In the genomic region with DNA sequence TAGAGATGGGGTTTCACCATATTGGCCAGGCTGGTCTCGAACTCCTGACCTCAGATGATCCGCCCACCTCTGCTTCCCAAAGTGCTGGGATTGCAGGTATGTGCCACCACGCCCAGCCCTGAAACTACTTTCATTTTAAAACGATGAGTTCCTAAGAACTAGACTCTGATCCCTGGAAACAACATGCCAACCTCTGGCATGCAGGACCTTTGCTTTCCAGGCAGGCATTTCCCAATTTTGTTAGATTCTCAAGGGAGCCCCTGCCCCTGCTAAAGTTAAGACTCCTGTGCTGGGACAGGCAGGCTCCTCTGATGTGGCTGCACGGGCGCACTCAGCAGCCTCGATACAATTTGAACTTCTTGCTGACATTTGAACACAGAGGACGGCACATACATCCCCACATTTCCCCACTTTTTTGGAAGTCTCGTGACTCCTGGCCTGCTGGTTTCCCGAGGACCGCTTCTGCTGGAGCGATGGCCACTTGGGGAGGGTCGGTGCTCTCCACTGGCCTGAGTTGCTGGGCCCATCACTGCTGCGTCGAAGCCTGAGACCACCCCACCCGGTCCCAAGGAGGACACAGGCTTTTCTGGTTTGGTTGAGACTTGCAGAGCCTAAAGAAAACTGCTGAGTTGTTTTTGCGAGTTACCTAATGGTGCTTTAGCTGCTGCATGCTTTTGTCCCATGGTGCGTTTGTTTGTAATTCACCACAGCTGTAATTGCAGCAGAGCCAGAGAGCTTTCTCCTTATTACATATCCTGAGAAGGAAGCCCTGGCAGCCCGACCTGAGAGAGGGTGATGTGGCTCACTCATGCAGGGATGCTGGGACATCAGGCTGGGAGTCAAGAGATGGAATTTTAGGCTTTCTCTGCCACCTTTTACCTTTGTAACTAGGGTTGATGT, we compare ENCODE assay signal across 16 cellular contexts. TPM values are rescaled to one million over a fixed set of nuclear protein-coding genes. Genes with fewer than 3 reads are reported as not detected.
DNase-seq lines count a peak whose midpoint lies in the region; ATAC-seq and TF ChIP-seq lines count a peak whose summit lies in the region.
"Had no signal": no experiment of that assay in that cellular context is flagged by ENCODE, and none has a peak within 500 bp of the region (broad histone marks: within the 10 kb centered on the region; RNA-seq: fewer than 3 reads in every experiment).

No MANE protein-coding gene starts in this region.

- peaks cover 0 to 18% (median 3%) of the 10 kb centered on the region in 3 experiments; a peak in 6 of 7 replicates for H3K36me3 Mint-ChIP-seq in H9 (ENCODE audit: insufficient read depth in 1 of 3, low read depth in 3 of 3)
- H3K36me3 Mint-ChIP-seq in nephron progenitor cell (ENCODE audit: low read depth), result peaks cover 48% of the 10 kb centered on the region

- H3K4me3 ChIP-seq in AG09309 (ENCODE audit: control insufficient read depth, low read depth, low read length) (no peak overlapping the region), fibroblast of mammary gland (ENCODE audit: control insufficient read depth, low read depth, low read length) (no peak overlapping the region), body of pancreas (no peak overlapping the region)
- H3K4me3 ChIP-seq: cardiac muscle cell had no signal

- no peak overlapping the region for H3K4me2 ChIP-seq in H9 (ENCODE audit: insufficient read depth, insufficient read length, low read length)

- no peak overlapping the region for H4K5ac ChIP-seq in H9 (ENCODE audit: insufficient read length, low read depth, low read length)

- H2BK120ac ChIP-seq in H9 (ENCODE audit: low read depth, low read length, poor library complexity, severe bottlenecking), result no peak overlapping the region

- H2AFZ ChIP-seq in H9 (ENCODE audit: low read length), result no peak overlapping the region

- H3K79me2 ChIP-seq in H9 (ENCODE audit: insufficient read depth, low read length), result peaks cover 15% of the 10 kb centered on the region; the same call in 1 of the 2 replicates

- H3K4me3 Mint-ChIP-seq in H9 (peak overlapping the region in 1 of 2 experiments; percentile 3; a peak in 1 of 5 replicates), nephron progenitor cell (no peak overlapping the region)
- H3K4me3 Mint-ChIP-seq: activated naive CD4-positive, alpha-beta T cell treated with anti-CD3 and anti-CD28 coated beads, Interleukin-2, amount 50 U/mL, for 24 hours; naive thymus-derived CD8-positive, alpha-beta T cell; stimulated activated memory B cell treated with anti-CD40 and anti-IgM and Interleukin-4, amounts not matched to agents 10 μg/mL and 1 μg/mL and 100 μg/mL, for 72 hours had no signal

- H3K79me1 ChIP-seq in H9 (ENCODE audit: insufficient read depth, low read depth, low read length, poor library complexity, severe bottlenecking), result peaks cover 3% of the 10 kb centered on the region

- H3K9me3 ChIP-seq in H9 (ENCODE audit: control insufficient read depth, low read depth, low read length) (no peaks in the 10 kb centered on the region), body of pancreas (no peaks in the 10 kb centered on the region)

- no peak overlapping the region for H2BK20ac ChIP-seq in H9 (ENCODE audit: low read depth, low read length, poor library complexity, severe bottlenecking)

- H3K4ac ChIP-seq in H9 (ENCODE audit: low read depth, low read length), result no peak overlapping the region

- no peak overlapping the region for H2AK5ac ChIP-seq in H9 (ENCODE audit: insufficient read length, low read length)

- no peak overlapping the region for H2BK12ac ChIP-seq in H9 (ENCODE audit: insufficient read length, low read depth, low read length)

- DNase-seq in AG09309 (ENCODE audit: low read depth), result peak; percentile 49
- DNase-seq in H9, result peak; percentile 24
- peak; percentile 60 for DNase-seq in fibroblast of mammary gland (ENCODE audit: low read depth)
- DNase-seq in nephron progenitor cell, result no peak
- DNase-seq in GM13977 (ENCODE audit: low spot score), result no peak
- DNase-seq in body of pancreas, result no peak
- no peak for DNase-seq in activated CD4-positive, alpha-beta T cell treated with anti-CD3 and anti-CD28 coated beads for 4 hours
- no peak for DNase-seq in NCI-H345 treated with DMSO at 0.1 percent for 48 hours (lab: John Stamatoyannopoulos, UW; ENCODE audit: unreplicated experiment)
- DNase-seq: NCI-H1092, NCI-H226, WERI-Rb-1 had no signal

- no peak overlapping the region for H3K27ac ChIP-seq in H9 (ENCODE audit: insufficient read length, low read depth, low read length)
- no peak overlapping the region for H3K27ac ChIP-seq in body of pancreas
- H3K27ac ChIP-seq: cardiac muscle cell, WERI-Rb-1 had no signal

- H3K4me1 ChIP-seq in H9 (ENCODE audit: insufficient read depth, low read length) (peaks cover 3% of the 10 kb centered on the region), body of pancreas (peaks cover 16% of the 10 kb centered on the region)

- H3K27ac Mint-ChIP-seq in H9 (peak overlapping the region; percentile 82 to 96 (median 89); a peak in 6 of 7 replicates), nephron progenitor cell (peak overlapping the region; percentile 19)
- H3K27ac Mint-ChIP-seq: activated naive CD4-positive, alpha-beta T cell treated with anti-CD3 and anti-CD28 coated beads, Interleukin-2, amount 50 U/mL, for 24 hours; naive thymus-derived CD8-positive, alpha-beta T cell; stimulated activated memory B cell treated with anti-CD40 and anti-IgM and Interleukin-4, amounts not matched to agents 10 μg/mL and 1 μg/mL and 100 μg/mL, for 72 hours had no signal

- intact Hi-C loops in body of pancreas (cut with DNase I), result no loop called here

- no peak overlapping the region for H2BK5ac ChIP-seq in H9 (ENCODE audit: insufficient read length, low read length)

- TF ChIP-seq CTCF in AG09309 (IDR thresholded peaks at IDR 0.05; ENCODE audit: control insufficient read depth, insufficient read depth, low read depth, low read length, missing control alignments) (no peak), H9 (conservative IDR thresholded peaks at IDR 0.05) (no peak), fibroblast of mammary gland (conservative IDR thresholded peaks at IDR 0.05; ENCODE audit: control insufficient read depth, insufficient read depth, low read depth, low read length) (no peak), nephron progenitor cell (IDR thresholded peaks at IDR 0.05) (no peak), GM13977 (IDR thresholded peaks at IDR 0.05; ENCODE audit: extremely low read depth, insufficient read depth, missing control alignments) (no peak), body of pancreas (IDR thresholded peaks at IDR 0.05) (no peak)

- H3K56ac ChIP-seq in H9 (ENCODE audit: insufficient read length, low read depth, low read length), result no peak overlapping the region

- H3K23me2 ChIP-seq in H9 (ENCODE audit: insufficient read length, low read depth, low read length, poor library complexity, severe bottlenecking), result no peaks in the 10 kb centered on the region

- no peak overlapping the region for H3K14ac ChIP-seq in H9 (ENCODE audit: insufficient read depth, low read length)

- H3K4me1 Mint-ChIP-seq in H9 (peaks cover 33 to 56% of the 10 kb centered on the region in 2 experiments), nephron progenitor cell (peaks cover 56% of the 10 kb centered on the region)

- H3K36me3 ChIP-seq in body of pancreas (replicated peaks in 1 of 2; ENCODE audit: insufficient read depth in 1 of 2, low read depth in 2 of 2), result no peaks in the 10 kb centered on the region
- H3K36me3 ChIP-seq: cardiac muscle cell had no signal

- H3K27me3 Mint-ChIP-seq in H9 (ENCODE audit: low read depth) (no peaks in the 10 kb centered on the region), nephron progenitor cell (ENCODE audit: low read depth, poor library complexity) (no peaks in the 10 kb centered on the region)
- H3K27me3 Mint-ChIP-seq: activated naive CD4-positive, alpha-beta T cell treated with anti-CD3 and anti-CD28 coated beads, Interleukin-2, amount 50 U/mL, for 24 hours; naive thymus-derived CD8-positive, alpha-beta T cell; stimulated activated memory B cell treated with anti-CD40 and anti-IgM and Interleukin-4, amounts not matched to agents 10 μg/mL and 1 μg/mL and 100 μg/mL, for 72 hours had no signal

- H4K91ac ChIP-seq in H9 (ENCODE audit: insufficient read length, low read depth, low read length), result no peak overlapping the region

- no peak overlapping the region for H4K8ac ChIP-seq in H9 (replicated peaks; ENCODE audit: insufficient read length, low read depth, low read length)

- H3K23ac ChIP-seq in H9 (ENCODE audit: insufficient read length, low read depth, low read length), result no peak overlapping the region

- peaks cover 3% of the 10 kb centered on the region for H4K20me1 ChIP-seq in H9 (ENCODE audit: control insufficient read depth, insufficient read depth, insufficient read length)

- WGBS in H9 (ENCODE audit: extremely low coverage, insufficient read length, low lambda C conversion rate), result no CpG with 5 or more reads among the region's 19 CpGs
- WGBS in body of pancreas, 2 donors, result 70% methylated on average over 17 of the region's 19 CpGs

- no peaks in the 10 kb centered on the region for H3K27me3 ChIP-seq in H9 (ENCODE audit: insufficient read depth, low read length)
- no peaks in the 10 kb centered on the region for H3K27me3 ChIP-seq in body of pancreas
- H3K27me3 ChIP-seq: cardiac muscle cell had no signal

- TF ChIP-seq POLR2A in body of pancreas (IDR thresholded peaks at IDR 0.05), result no peak

- H3K9ac ChIP-seq in H9 (ENCODE audit: extremely low read depth, insufficient read length, low read length), result no peak overlapping the region

- in situ Hi-C loops in GM13977 (cut with MboI; ENCODE audit: low pct_unique_long_range_greater_than_20kb, low sequenced_read_pairs, unreplicated experiment), result no loop called here

- no peak overlapping the region for H3K18ac ChIP-seq in H9 (ENCODE audit: insufficient read length, low read depth, low read length)

- no peak for ATAC-seq in body of pancreas
- ATAC-seq: naive thymus-derived CD8-positive, alpha-beta T cell; SK-N-SH treated with all-trans-retinoic acid at 6 μM for 48 hours; stimulated activated memory B cell treated with anti-CD40 and anti-IgM and Interleukin-4, amounts not matched to agents 10 μg/mL and 1 μg/mL and 100 μg/mL, for 72 hours had no signal

- H3K9me3 Mint-ChIP-seq in H9 (no peaks in the 10 kb centered on the region), nephron progenitor cell (no peaks in the 10 kb centered on the region)
- H3K9me3 Mint-ChIP-seq: activated naive CD4-positive, alpha-beta T cell treated with anti-CD3 and anti-CD28 coated beads, Interleukin-2, amount 50 U/mL, for 24 hours; naive thymus-derived CD8-positive, alpha-beta T cell; stimulated activated memory B cell treated with anti-CD40 and anti-IgM and Interleukin-4, amounts not matched to agents 10 μg/mL and 1 μg/mL and 100 μg/mL, for 72 hours had no signal

- H2BK15ac ChIP-seq in H9 (ENCODE audit: low read depth, low read length), result no peak overlapping the region

- no peak overlapping the region for H3T11ph ChIP-seq in H9 (ENCODE audit: low read length)

RNA-seq across cellular contexts. Expression of a gene that starts 8.2 kb away (rescaled TPM):
- total RNA-seq in H9 (2021), result 61.6 and 65.3 TPM in 2 replicates
- total RNA-seq in body of pancreas, result 10 to 100 TPM; 24.1 to 33.9 TPM

Comparison
In these comparisons a context has a peak if more than half of its experiments do, and no peak if none do; other contexts are left out.
1. DNase-seq: peak in AG09309 (single experiment), H9 (single experiment) and fibroblast of mammary gland (single experiment); none in nephron progenitor cell (single experiment), GM13977 (single experiment), body of pancreas (0 of 4), activated CD4-positive, alpha-beta T cell treated with anti-CD3 and anti-CD28 coated beads for 4 hours (0 of 2) and NCI-H345 treated with DMSO at 0.1 percent for 48 hours (single experiment).